Comparison of ENCODE assay signal across 16 cellular contexts in the genomic region with DNA sequence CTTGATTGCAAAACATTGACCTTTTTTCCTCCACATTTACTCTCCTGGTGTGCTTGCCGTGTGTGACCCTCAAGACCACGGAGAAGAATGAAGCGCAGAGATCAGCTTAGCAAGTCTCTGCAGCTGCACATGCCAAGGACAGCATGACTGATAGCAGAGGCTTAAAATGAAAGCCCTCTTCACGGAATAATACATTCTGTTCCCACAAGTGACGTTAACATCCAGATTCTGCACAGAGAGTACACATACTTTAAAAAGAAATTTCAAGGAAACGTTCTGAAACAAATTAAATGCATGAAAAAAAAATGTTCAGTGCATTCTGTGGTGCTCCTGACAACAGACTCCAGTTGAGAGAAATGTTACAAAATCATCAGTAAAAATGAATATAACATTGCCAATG.
DNase-seq lines count a peak whose midpoint lies in the region; TF ChIP-seq lines count a peak whose summit lies in the region.
"Had no signal": no experiment of that assay in that cellular context is flagged by ENCODE, and none has a peak within 500 bp of the region (broad histone marks: within the 10 kb centered on the region; RNA-seq: fewer than 3 reads in every experiment).

No MANE protein-coding gene starts in this region.

- no peak overlapping the region for H3T11ph ChIP-seq in H9 (ENCODE audit: low read length)

- H3K4ac ChIP-seq in H9 (ENCODE audit: low read depth, low read length): no peak overlapping the region

- H4K91ac ChIP-seq in H9 (ENCODE audit: insufficient read length, low read depth, low read length): no peak overlapping the region

- no peaks in the 10 kb centered on the region for H3K9me2 ChIP-seq in hepatocyte (replicated peaks; ENCODE audit: insufficient read depth)

- no peak overlapping the region for H2BK20ac ChIP-seq in H9 (ENCODE audit: low read depth, low read length, poor library complexity, severe bottlenecking)

- H3K14ac ChIP-seq in H9 (ENCODE audit: insufficient read depth, low read length): no peak overlapping the region

- H3K27me3 ChIP-seq in H9 (ENCODE audit: insufficient read depth, low read length): no peaks in the 10 kb centered on the region
- H3K27me3 ChIP-seq in dorsolateral prefrontal cortex: no peaks in the 10 kb centered on the region
- H3K27me3 ChIP-seq in hepatocyte: no peaks in the 10 kb centered on the region
- H3K27me3 ChIP-seq: SJCRH30, tibial artery had no signal

- no peak overlapping the region for H2BK12ac ChIP-seq in H9 (ENCODE audit: insufficient read length, low read depth, low read length)

- H3K79me1 ChIP-seq in H9 (ENCODE audit: insufficient read depth, low read depth, low read length, poor library complexity, severe bottlenecking): no peaks in the 10 kb centered on the region

- H2AFZ ChIP-seq in H9 (ENCODE audit: low read length) (no peak overlapping the region), hepatocyte (no peak overlapping the region)

- H3K9me3 Mint-ChIP-seq in H9: no peaks in the 10 kb centered on the region
- no peaks in the 10 kb centered on the region for H3K9me3 Mint-ChIP-seq in progenitor cell of endocrine pancreas (ENCODE audit: low read depth)
- no peaks in the 10 kb centered on the region for H3K9me3 Mint-ChIP-seq in T-helper 2 cell treated with Interferon-gamma antibody and Interleukin-4, amounts not matched to agents 5 μg/mL and 100 μg/mL, for 36 hours

- H3K4me1 ChIP-seq in H9 (ENCODE audit: insufficient read depth, low read length) (peaks cover 2% of the 10 kb centered on the region; the same call in 1 of the 2 replicates), hepatocyte (ENCODE audit: insufficient read depth) (peaks cover 22% of the 10 kb centered on the region)

- no CpG with 5 or more reads among the region's 6 CpGs for WGBS in H9 (ENCODE audit: extremely low coverage, insufficient read length, low lambda C conversion rate)
- WGBS in hepatocyte (ENCODE audit: low lambda C conversion rate, missing lambda C conversion rate): 34% methylated on average over 6 of the region's 6 CpGs

- no peak overlapping the region for H3K27ac ChIP-seq in H9 (ENCODE audit: insufficient read length, low read depth, low read length)
- peak overlapping the region in 52 of 59 donors; percentile 8 to 90 (median 62) for H3K27ac ChIP-seq in dorsolateral prefrontal cortex
- peak overlapping the region; percentile 72 for H3K27ac ChIP-seq in hepatocyte
- H3K27ac ChIP-seq: KMS-11, SJCRH30, tibial artery had no signal

- no peak overlapping the region for H2AK5ac ChIP-seq in H9 (ENCODE audit: insufficient read length, low read length)

- H4K8ac ChIP-seq in H9 (replicated peaks; ENCODE audit: insufficient read length, low read depth, low read length): no peak overlapping the region

- no peak overlapping the region for H3K56ac ChIP-seq in H9 (ENCODE audit: insufficient read length, low read depth, low read length)

- TF ChIP-seq CTCF in H9 (conservative IDR thresholded peaks at IDR 0.05): no peak
- TF ChIP-seq CTCF in dorsolateral prefrontal cortex (IDR thresholded peaks at IDR 0.05 in 54 of 56, conservative IDR thresholded peaks at IDR 0.05 in 2 of 56; ENCODE audit: low read depth in 1 of 56, partially characterized antibody in 56 of 56): no peak
- TF ChIP-seq CTCF in hepatocyte (IDR thresholded peaks at IDR 0.05; ENCODE audit: poor library complexity): no peak
- TF ChIP-seq CTCF in progenitor cell of endocrine pancreas (IDR thresholded peaks at IDR 0.05; ENCODE audit: unreplicated experiment): no peak

- H3K9me3 ChIP-seq in H9 (ENCODE audit: control insufficient read depth, low read depth, low read length) (no peaks in the 10 kb centered on the region), hepatocyte (ENCODE audit: low read depth) (no peaks in the 10 kb centered on the region)
- H3K9me3 ChIP-seq: SJCRH30, tibial artery had no signal

- H3K27me3 Mint-ChIP-seq in H9 (ENCODE audit: low read depth) (no peaks in the 10 kb centered on the region), progenitor cell of endocrine pancreas (no peaks in the 10 kb centered on the region)
- no peaks in the 10 kb centered on the region for H3K27me3 Mint-ChIP-seq in T-helper 2 cell treated with Interferon-gamma antibody and Interleukin-4, amounts not matched to agents 5 μg/mL and 100 μg/mL, for 36 hours (ENCODE audit: low read depth)

- H3K23ac ChIP-seq in H9 (ENCODE audit: insufficient read length, low read depth, low read length): no peak overlapping the region

- no peak overlapping the region for H2BK15ac ChIP-seq in H9 (ENCODE audit: low read depth, low read length)

- H3K36me3 Mint-ChIP-seq in H9 (ENCODE audit: insufficient read depth in 1 of 3, low read depth in 3 of 3) (peaks cover 22 to 43% (median 35%) of the 10 kb centered on the region in 3 experiments; a peak in 6 of 7 replicates), progenitor cell of endocrine pancreas (ENCODE audit: insufficient read depth) (peaks cover 5% of the 10 kb centered on the region)
- peaks cover 9% of the 10 kb centered on the region for H3K36me3 Mint-ChIP-seq in T-helper 2 cell treated with Interferon-gamma antibody and Interleukin-4, amounts not matched to agents 5 μg/mL and 100 μg/mL, for 36 hours (ENCODE audit: low read depth)

- intact Hi-C loops in dorsolateral prefrontal cortex (cut with DNase I): loop anchor here (5.0 to 10.0 kb wide), 4 partner anchors 144 to 501 kb away; no protein-coding TSS in a partner anchor

- no peaks in the 10 kb centered on the region for H4K20me1 ChIP-seq in H9 (ENCODE audit: control insufficient read depth, insufficient read depth, insufficient read length)
- H4K20me1 ChIP-seq in hepatocyte (ENCODE audit: insufficient read depth, poor library complexity, severe bottlenecking): no peaks in the 10 kb centered on the region

- no peak overlapping the region for H4K5ac ChIP-seq in H9 (ENCODE audit: insufficient read length, low read depth, low read length)

- H3K4me3 ChIP-seq in dorsolateral prefrontal cortex (peak overlapping the region in 4 of 59 donors; percentile 13 to 24 (median 17)), hepatocyte (no peak overlapping the region)
- H3K4me3 ChIP-seq: SJCRH30, tibial artery had no signal

- H3K23me2 ChIP-seq in H9 (ENCODE audit: insufficient read length, low read depth, low read length, poor library complexity, severe bottlenecking): no peaks in the 10 kb centered on the region

- H3K36me3 ChIP-seq in hepatocyte (replicated peaks; ENCODE audit: insufficient read depth, low read depth): peaks cover 5% of the 10 kb centered on the region
- H3K36me3 ChIP-seq: SJCRH30, tibial artery had no signal

- H2BK120ac ChIP-seq in H9 (ENCODE audit: low read depth, low read length, poor library complexity, severe bottlenecking): no peak overlapping the region

- no peak overlapping the region for H2BK5ac ChIP-seq in H9 (ENCODE audit: insufficient read length, low read length)

- H3K4me3 Mint-ChIP-seq in H9: no peak overlapping the region
- H3K4me3 Mint-ChIP-seq in progenitor cell of endocrine pancreas (ENCODE audit: low read depth): no peak overlapping the region
- no peak overlapping the region for H3K4me3 Mint-ChIP-seq in T-helper 2 cell treated with Interferon-gamma antibody and Interleukin-4, amounts not matched to agents 5 μg/mL and 100 μg/mL, for 36 hours

- no peak overlapping the region for H3K9ac ChIP-seq in H9 (ENCODE audit: extremely low read depth, insufficient read length, low read length)
- H3K9ac ChIP-seq: KMS-11 had no signal

- H3K27ac Mint-ChIP-seq in H9 (peak overlapping the region; percentile 5 to 53 (median 47); a peak in 3 of 7 replicates), progenitor cell of endocrine pancreas (peak overlapping the region; percentile 60)
- no peak overlapping the region for H3K27ac Mint-ChIP-seq in T-helper 2 cell treated with Interferon-gamma antibody and Interleukin-4, amounts not matched to agents 5 μg/mL and 100 μg/mL, for 36 hours

- H3K79me2 ChIP-seq in H9 (ENCODE audit: insufficient read depth, low read length) (no peaks in the 10 kb centered on the region), hepatocyte (no peaks in the 10 kb centered on the region)

- H3K18ac ChIP-seq in H9 (ENCODE audit: insufficient read length, low read depth, low read length): no peak overlapping the region

- no peak overlapping the region for H3K4me2 ChIP-seq in H9 (ENCODE audit: insufficient read depth, insufficient read length, low read length)
- H3K4me2 ChIP-seq in hepatocyte: peak overlapping the region; percentile 28
- H3K4me2 ChIP-seq: KMS-11 had no signal

- no peak for DNase-seq in H9
- peak in 2 of 10 donors; percentile 36 to 45 for DNase-seq in dorsolateral prefrontal cortex
- peak; percentile 65 for DNase-seq in hepatocyte (ENCODE audit: low spot score)
- DNase-seq in progenitor cell of endocrine pancreas (ENCODE audit: low spot score, unreplicated experiment): no peak
- no peak for DNase-seq in T-helper 2 cell treated with Interferon-gamma antibody and Interleukin-4, amounts not matched to agents 5 μg/mL and 100 μg/mL, for 36 hours (ENCODE audit: low spot score)
- DNase-seq in ecto neural progenitor cell (ENCODE audit: low spot score): no peak
- no peak for DNase-seq in COLO668 (lab: John Stamatoyannopoulos, UW; ENCODE audit: unreplicated experiment)
- DNase-seq in NCI-H1048 (lab: John Stamatoyannopoulos, UW): no peak
- DNase-seq: ACHN; activated naive CD4-positive, alpha-beta T cell; COR-L47; cortex of kidney; GF-D8; SJCRH30; tibial artery had no signal

- H3K4me1 Mint-ChIP-seq in H9 (peaks cover 9 to 13% of the 10 kb centered on the region in 2 experiments), progenitor cell of endocrine pancreas (ENCODE audit: low read depth) (peaks cover 11% of the 10 kb centered on the region)
- no peaks in the 10 kb centered on the region for H3K4me1 Mint-ChIP-seq in T-helper 2 cell treated with Interferon-gamma antibody and Interleukin-4, amounts not matched to agents 5 μg/mL and 100 μg/mL, for 36 hours (ENCODE audit: low read depth)
